In genomic region chr6:110756817-110757216, GRCh38 we compare ENCODE assay signal across 16 cellular contexts.
DNase-seq lines count a peak whose midpoint lies in the region; ATAC-seq lines count a peak whose summit lies in the region.
"Had no signal": no experiment of that assay in that cellular context is flagged by ENCODE, and none has a peak within 500 bp of the region (broad histone marks: within the 10 kb centered on the region; RNA-seq: fewer than 3 reads in every experiment).

No MANE protein-coding gene starts in this region.

- peak; percentile 87 for ATAC-seq in GM18511 (IDR thresholded peaks at IDR 0.05; ENCODE audit: unreplicated experiment)
- ATAC-seq in GM21447 (IDR thresholded peaks at IDR 0.05; ENCODE audit: unreplicated experiment), result peak; percentile 65
- ATAC-seq in HG03460 (IDR thresholded peaks at IDR 0.05; ENCODE audit: unreplicated experiment), result peak; percentile 76
- ATAC-seq: right cardiac atrium had no signal

- peak; percentile 11 for DNase-seq in medulla oblongata (ENCODE audit: extremely low spot score)
- DNase-seq in COLO668 (lab: John Stamatoyannopoulos, UW; ENCODE audit: unreplicated experiment), result no peak
- no peak for DNase-seq in AG08396 (ENCODE audit: low spot score)
- DNase-seq in NCI-H748 treated with DMSO at 0.1 percent for 48 hours (lab: John Stamatoyannopoulos, UW), result no peak
- DNase-seq: activated CD8-positive, alpha-beta memory T cell treated with anti-CD3 and anti-CD28 coated beads for 24 hours; activated effector memory CD4-positive, alpha-beta T cell treated with Interleukin-2 at 50 U/mL for 16 hours; Karpas-422; left lung; NCI-H2029; NCI-H82; right cardiac atrium; SHP77 treated with DMSO at 0.1 percent for 48 hours; stimulated activated CD4-positive, alpha-beta T cell treated with anti-CD3 and anti-CD28 coated beads, Interleukin-4, amount 100 ng/mL, for 1 hour had no signal
